In the genomic region with DNA sequence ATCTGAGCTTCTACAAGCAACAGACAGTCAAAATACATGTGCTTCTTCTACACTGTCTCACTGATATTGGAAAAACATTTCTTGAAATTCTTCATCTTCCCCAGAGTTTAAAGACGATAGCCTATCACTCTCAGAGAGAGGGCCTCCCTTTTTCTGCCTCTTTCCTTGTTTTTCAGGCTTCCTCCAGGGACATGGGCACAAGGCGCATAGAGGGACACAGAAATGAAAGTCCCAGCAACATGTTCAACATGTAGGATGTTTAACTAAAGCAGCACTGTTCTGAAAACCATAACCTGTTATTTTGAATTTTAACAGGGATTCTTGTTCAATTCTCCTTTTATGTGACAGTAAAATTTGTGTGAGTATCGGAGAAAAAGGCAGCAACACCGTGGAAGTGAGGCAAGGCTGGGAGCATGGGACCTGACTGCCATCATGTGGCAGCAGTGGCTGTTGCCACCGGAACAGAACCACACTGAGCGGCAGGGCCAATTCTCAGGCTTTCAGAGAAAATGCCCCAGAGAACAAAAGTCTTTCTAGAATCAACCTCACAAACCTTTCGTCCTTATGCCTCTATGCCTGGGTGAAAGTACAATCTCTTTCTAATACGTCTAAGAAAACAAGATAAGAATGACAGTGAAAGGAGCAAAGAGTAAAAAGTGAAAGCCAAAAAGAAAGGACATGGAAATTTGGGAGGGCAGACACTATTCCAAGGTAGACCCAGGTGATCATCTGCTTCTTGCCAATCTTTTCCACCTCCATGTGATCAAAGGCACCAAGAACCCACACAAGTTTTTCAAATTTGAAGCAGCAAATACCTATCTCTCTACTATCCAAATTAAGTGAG, we compare ENCODE assay signal across 8 cellular contexts. TPM values are rescaled to one million over a fixed set of nuclear protein-coding genes. Genes with fewer than 3 reads are reported as not detected.
A peak's percentile ranks its signal among the peaks of the same experiment; 100 is the strongest.
DNase-seq lines count a peak whose midpoint lies in the region; ATAC-seq, FAIRE-seq and TF ChIP-seq lines count a peak whose summit lies in the region.

No MANE protein-coding gene starts in this region.

- intact Hi-C loops in left lung (cut with DNase I), result loop anchor here in 1 of 2 donors (10.0 kb wide), 1 partner anchor 606 kb away; a partner anchor contains a TSS

- H3K9me3 ChIP-seq in left lung (no peaks in the 10 kb centered on the region), tibial nerve (no peaks in the 10 kb centered on the region)

- FAIRE-seq in D721Med (lab: Jason Lieb, UNC), result peak; percentile 96

- TF ChIP-seq EP300 in tibial nerve (IDR thresholded peaks at IDR 0.05), result no peak

- ATAC-seq in GM21619 (IDR thresholded peaks at IDR 0.05; ENCODE audit: unreplicated experiment) (peak; percentile 66), left lung (peak; percentile 96), GM21825 (IDR thresholded peaks at IDR 0.05; ENCODE audit: unreplicated experiment) (no peak), GM18517 (IDR thresholded peaks at IDR 0.05; ENCODE audit: unreplicated experiment) (no peak)

- H3K36me3 ChIP-seq in left lung (no peaks in the 10 kb centered on the region), tibial nerve (no peaks in the 10 kb centered on the region)

- DNase-seq in D721Med (ENCODE audit: insufficient read length, low spot score), result peak; percentile 23
- DNase-seq in NOMO-1 treated with DMSO at 0.1 percent for 48 hours (lab: John Stamatoyannopoulos, UW; ENCODE audit: unreplicated experiment), result peak; percentile 55
- DNase-seq in choroid plexus epithelial cell (ENCODE audit: low read depth), result peak; percentile 74
- peak; percentile 66 to 84 for DNase-seq in left lung
- DNase-seq in tibial nerve (ENCODE audit: low spot score in 2 of 2), result peak; percentile 36 to 52

- peak; percentile 100 for TF ChIP-seq CTCF in D721Med (IDR thresholded peaks at IDR 0.05; ENCODE audit: insufficient read depth, missing control alignments)
- TF ChIP-seq CTCF in choroid plexus epithelial cell (conservative IDR thresholded peaks at IDR 0.05; ENCODE audit: low read depth, low read length), result peak; percentile 91
- TF ChIP-seq CTCF in left lung (IDR thresholded peaks at IDR 0.05), result peak; percentile 72 to 74
- peak; percentile 60 to 82 (median 80) for TF ChIP-seq CTCF in tibial nerve (IDR thresholded peaks at IDR 0.05)

- H3K4me3 ChIP-seq in choroid plexus epithelial cell (ENCODE audit: low read depth, low read length) (no peak overlapping the region), left lung (peak overlapping the region in 1 of 2 donors; percentile 2), tibial nerve (no peak overlapping the region)

- 23 to 27% methylated on average over 8 of the region's 8 CpGs for WGBS in tibial nerve, 2 donors

- H3K27ac ChIP-seq in left lung, result no peak overlapping the region
- H3K27ac ChIP-seq in tibial nerve, result no peak overlapping the region

- H3K27me3 ChIP-seq in left lung (no peaks in the 10 kb centered on the region), tibial nerve (no peaks in the 10 kb centered on the region)

- TF ChIP-seq POLR2A in tibial nerve (IDR thresholded peaks at IDR 0.05), result no peak

- H3K4me1 ChIP-seq in left lung (peaks cover 0 to 32% of the 10 kb centered on the region in 2 donors), tibial nerve (peaks cover 0 to 23% (median 0%) of the 10 kb centered on the region in 4 donors)

RNA-seq across cellular contexts. Expression of a gene that starts 54.5 kb away (rescaled TPM):
- total RNA-seq in left lung, result 1 to 10 TPM; 9.2 to 9.9 TPM
- 10 to 100 TPM; 10.2 to 32.1 (median 19.2) TPM for total RNA-seq in tibial nerve

Comparison
In these comparisons a context has a peak if more than half of its experiments do, and no peak if none do; other contexts are left out.
1. DNase-seq: peak in every context shown above with its lines; median percentile 75 in left lung; 74 in choroid plexus epithelial cell; 55 in NOMO-1 treated with DMSO at 0.1 percent for 48 hours; 44 in tibial nerve; 23 in D721Med.
2. ATAC-seq: peak in GM21619 (single experiment) and left lung (single experiment); none in GM21825 (single experiment) and GM18517 (single experiment).
3. Peak in every context shown above with its lines, with median percentiles within 50 percentile points of each other: CTCF ChIP-seq.